15 cellular contexts compared by ENCODE assay signal in the genomic region with DNA sequence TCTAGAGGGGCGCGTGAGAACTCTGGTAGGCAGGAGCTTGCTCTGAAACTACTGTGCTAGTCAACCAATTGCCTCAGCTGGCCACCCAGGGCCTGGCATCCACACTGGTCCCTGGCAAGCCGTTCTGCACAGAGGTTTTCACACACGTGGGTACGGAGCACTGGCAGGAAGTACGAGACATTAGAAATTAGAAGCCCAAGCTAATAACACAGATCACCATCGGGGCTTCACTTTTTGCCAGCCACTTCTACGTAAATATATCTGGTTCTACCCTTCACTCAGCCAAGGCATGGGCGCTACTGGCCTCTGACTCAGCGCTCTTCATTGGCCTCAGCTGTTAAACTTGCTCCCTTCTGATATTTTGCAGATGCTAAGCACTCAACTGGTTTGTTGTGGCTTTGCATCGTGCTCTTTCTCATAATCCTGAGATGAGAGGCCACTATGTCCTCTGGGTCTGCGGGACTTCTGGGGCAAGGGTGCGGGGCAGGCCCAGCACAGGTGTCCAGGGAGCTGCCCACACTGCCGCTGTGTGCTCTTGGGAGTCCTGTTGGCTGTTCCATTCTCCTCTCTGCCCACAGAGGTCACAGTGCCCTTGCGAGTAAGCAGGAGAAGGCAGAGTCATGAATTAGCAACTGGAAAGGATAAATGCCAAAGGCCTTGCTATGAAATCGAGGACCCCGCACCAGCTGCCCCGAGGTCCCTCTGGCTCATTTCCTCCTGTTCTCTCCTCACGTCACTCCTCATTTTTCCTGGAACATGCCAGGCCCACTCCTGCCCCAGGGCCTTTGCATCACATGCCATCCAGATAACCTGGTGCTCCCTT. TPM values are rescaled to one million over a fixed set of nuclear protein-coding genes. Genes with fewer than 3 reads are reported as not detected.
DNase-seq lines count a peak whose midpoint lies in the region; ATAC-seq and TF ChIP-seq lines count a peak whose summit lies in the region.
"Had no signal": no experiment of that assay in that cellular context is flagged by ENCODE, and none has a peak within 500 bp of the region (broad histone marks: within the 10 kb centered on the region; RNA-seq: fewer than 3 reads in every experiment).

No MANE protein-coding gene starts in this region.

- TF ChIP-seq EP300 in sigmoid colon (IDR thresholded peaks at IDR 0.05): peak in 1 of 4 donors; percentile 30

- no peaks in the 10 kb centered on the region for H3K36me3 Mint-ChIP-seq in activated T-cell treated with anti-CD3 and anti-CD28 coated beads, Interleukin-2, amount 50 U/mL, for 24 hours (ENCODE audit: low read depth)
- H3K36me3 Mint-ChIP-seq: activated naive CD4-positive, alpha-beta T cell treated with anti-CD3 and anti-CD28 coated beads, Interleukin-2, amount 10 ng/mL, durations not matched to agents 7 days and 5 days had no signal

- no peaks in the 10 kb centered on the region for H3K27me3 Mint-ChIP-seq in activated T-cell treated with anti-CD3 and anti-CD28 coated beads, Interleukin-2, amount 50 U/mL, for 24 hours
- H3K27me3 Mint-ChIP-seq: activated CD4-positive, alpha-beta T cell treated with anti-CD3 and anti-CD28 coated beads for 36 hours had no signal

- TF ChIP-seq POLR2A in sigmoid colon (IDR thresholded peaks at IDR 0.05): no peak

- H3K9me3 Mint-ChIP-seq in activated T-cell treated with anti-CD3 and anti-CD28 coated beads, Interleukin-2, amount 50 U/mL, for 24 hours: no peaks in the 10 kb centered on the region
- H3K9me3 Mint-ChIP-seq: activated naive CD4-positive, alpha-beta T cell treated with anti-CD3 and anti-CD28 coated beads, Interleukin-2, amount 10 ng/mL, durations not matched to agents 7 days and 5 days had no signal

- intact Hi-C loops in sigmoid colon (cut with DNase I): no loop called here

- TF ChIP-seq CTCF in RWPE1 (conservative IDR thresholded peaks at IDR 0.05; ENCODE audit: low read depth) (no peak), fibroblast of lung (conservative IDR thresholded peaks at IDR 0.05 in 1 of 2, IDR thresholded peaks at IDR 0.05 in 1 of 2; ENCODE audit: low read depth in 1 of 2, low read length in 2 of 2) (no peak), sigmoid colon (IDR thresholded peaks at IDR 0.05) (no peak)

- ATAC-seq in GM21576 (IDR thresholded peaks at IDR 0.05; ENCODE audit: unreplicated experiment): no peak
- ATAC-seq: activated CD4-positive, alpha-beta T cell treated with anti-CD3 and anti-CD28 coated beads for 36 hours had no signal

- no peaks in the 10 kb centered on the region for H3K4me1 Mint-ChIP-seq in activated T-cell treated with anti-CD3 and anti-CD28 coated beads, Interleukin-2, amount 50 U/mL, for 24 hours (ENCODE audit: low read depth)
- H3K4me1 Mint-ChIP-seq: activated CD4-positive, alpha-beta T cell treated with anti-CD3 and anti-CD28 coated beads for 36 hours; activated naive CD4-positive, alpha-beta T cell treated with anti-CD3 and anti-CD28 coated beads, Interleukin-2, amount 10 ng/mL, durations not matched to agents 7 days and 5 days had no signal

- POLR2A ChIA-PET in RWPE1 (lab: Yijun Ruan, JAX; ENCODE audit: low non-redundant PET): interaction anchor here (0.6 to 1.6 kb wide), 4 partner anchors 35 to 92 kb away, joined by 3 to 7 read pairs (median 5); partner anchors contain the start of gene MAT2A

- H3K4me1 ChIP-seq in fibroblast of lung (ENCODE audit: control insufficient read depth, extremely low read depth, insufficient read depth, low read length): peaks cover 27% of the 10 kb centered on the region
- H3K4me1 ChIP-seq in sigmoid colon: peaks cover 0 to 23% (median 15%) of the 10 kb centered on the region in 4 donors

- peak overlapping the region; percentile 88 for H3K27ac ChIP-seq in RWPE1
- H3K27ac ChIP-seq in fibroblast of lung (ENCODE audit: insufficient read depth, low read length): peak overlapping the region; percentile 70
- H3K27ac ChIP-seq in sigmoid colon: peak overlapping the region in 3 of 4 donors; percentile 62 to 68 (median 63)
- H3K27ac ChIP-seq: spleen had no signal

- H3K4me3 ChIP-seq in fibroblast of lung (replicated peaks in 1 of 4; ENCODE audit: control extremely low read depth in 1 of 4, insufficient read depth in 1 of 4, low read depth in 3 of 4, low read length in 4 of 4) (no peak overlapping the region), sigmoid colon (no peak overlapping the region)
- H3K4me3 ChIP-seq: HAP-1, lung, spleen had no signal

- 84 to 88% methylated on average over 19 of the region's 19 CpGs for WGBS in sigmoid colon, 2 donors

- H3K4me2 ChIP-seq in fibroblast of lung (ENCODE audit: extremely low read depth, insufficient read depth, low read length): no peak overlapping the region

- peak; percentile 74 for DNase-seq in GM04504 (ENCODE audit: low read depth)
- DNase-seq in RWPE1 (ENCODE audit: low spot score): no peak
- DNase-seq in fibroblast of lung (ENCODE audit: low read depth in 2 of 2): peak; percentile 68 to 76
- no peak for DNase-seq in sigmoid colon
- no peak for DNase-seq in activated CD4-positive, alpha-beta T cell treated with anti-CD3 and anti-CD28 coated beads, Interleukin-2, amount 50 U/mL, for 4 hours
- no peak for DNase-seq in activated T-cell treated with anti-CD3 and anti-CD28 coated beads, Interleukin-2, amount 50 U/mL, for 24 hours
- DNase-seq in kidney glomerular epithelial cell (lab: John Stamatoyannopoulos, UW): no peak
- DNase-seq: activated CD4-positive, alpha-beta T cell treated with anti-CD3 and anti-CD28 coated beads for 36 hours; activated naive CD4-positive, alpha-beta T cell treated with anti-CD3 and anti-CD28 coated beads, Interleukin-2, amount 10 ng/mL, durations not matched to agents 7 days and 5 days; endodermal cell; NK-92 treated with Interleukin-12 subunit alpha and Interleukin-12 subunit beta, amount 100 ng/mL, for 24 hours had no signal

- H4K20me1 ChIP-seq in fibroblast of lung (ENCODE audit: control insufficient read depth, extremely low read depth, insufficient read depth, low read length): no peaks in the 10 kb centered on the region

- H3K9me3 ChIP-seq in fibroblast of lung (ENCODE audit: control insufficient read depth, insufficient read depth, low read depth, low read length): no peaks in the 10 kb centered on the region
- H3K9me3 ChIP-seq in sigmoid colon: no peaks in the 10 kb centered on the region
- H3K9me3 ChIP-seq: HAP-1, spleen had no signal

- H3K79me2 ChIP-seq in fibroblast of lung (ENCODE audit: control insufficient read depth, insufficient read depth, low read length): no peaks in the 10 kb centered on the region

- H3K27me3 ChIP-seq in fibroblast of lung (ENCODE audit: control insufficient read depth, insufficient read depth, low read length) (no peaks in the 10 kb centered on the region), sigmoid colon (no peaks in the 10 kb centered on the region)
- H3K27me3 ChIP-seq: spleen had no signal

- H3K9ac ChIP-seq in fibroblast of lung (ENCODE audit: insufficient read depth, low read length): no peak overlapping the region

- no peak overlapping the region for H2AFZ ChIP-seq in fibroblast of lung (ENCODE audit: low read length)

- no peaks in the 10 kb centered on the region for H3K36me3 ChIP-seq in fibroblast of lung (ENCODE audit: control insufficient read depth, insufficient read depth, low read length)
- H3K36me3 ChIP-seq in sigmoid colon: no peaks in the 10 kb centered on the region
- H3K36me3 ChIP-seq: HAP-1, spleen had no signal

- H3K27ac Mint-ChIP-seq in activated T-cell treated with anti-CD3 and anti-CD28 coated beads, Interleukin-2, amount 50 U/mL, for 24 hours: no peak overlapping the region
- H3K27ac Mint-ChIP-seq: activated CD4-positive, alpha-beta T cell treated with anti-CD3 and anti-CD28 coated beads for 36 hours; activated naive CD4-positive, alpha-beta T cell treated with anti-CD3 and anti-CD28 coated beads, Interleukin-2, amount 10 ng/mL, durations not matched to agents 7 days and 5 days; endodermal cell had no signal

- CTCF ChIA-PET in RWPE1 (lab: Yijun Ruan, JAX): interaction anchor here (0.8 to 1.6 kb wide), 3 partner anchors 34 to 84 kb away, joined by 3 to 4 read pairs (median 3); no protein-coding TSS in a partner anchor

- H3K4me3 Mint-ChIP-seq in activated T-cell treated with anti-CD3 and anti-CD28 coated beads, Interleukin-2, amount 50 U/mL, for 24 hours: no peak overlapping the region
- H3K4me3 Mint-ChIP-seq: activated CD4-positive, alpha-beta T cell treated with anti-CD3 and anti-CD28 coated beads for 36 hours; activated naive CD4-positive, alpha-beta T cell treated with anti-CD3 and anti-CD28 coated beads, Interleukin-2, amount 10 ng/mL, durations not matched to agents 7 days and 5 days; endodermal cell had no signal

RNA-seq across cellular contexts. Expression of gene MAT2A, which starts 35.1 kb away (rescaled TPM):
- total RNA-seq in fibroblast of lung (176 and 270 TPM in 2 replicates), sigmoid colon (100 to 1,000 TPM; 139 to 249 (median 151) TPM)
- polyA plus RNA-seq in fibroblast of lung (334 and 369 TPM in 2 replicates), sigmoid colon (10 to 100 TPM; 52.3 to 93.1 (median 61.0) TPM)
- 142 and 192 TPM in 2 replicates for polyA plus RNA-seq in fibroblast of lung (2012)
- polyA minus RNA-seq in fibroblast of lung (ENCODE audit: low replicate concordance): 72.4 and 92.4 TPM in 2 replicates

RNA-seq across cellular contexts. Expression of gene GGCX, which starts 57.5 kb away (rescaled TPM):
- total RNA-seq in fibroblast of lung (28.8 and 46.1 TPM in 2 replicates), sigmoid colon (10 to 100 TPM; 14.9 to 25.3 (median 24.7) TPM)
- polyA plus RNA-seq in fibroblast of lung (34.4 and 48.8 TPM in 2 replicates), sigmoid colon (10 to 100 TPM in 2 of 3 donors, 1 to 10 TPM in 1; 3.6 to 22.8 (median 11.1) TPM)
- polyA plus RNA-seq in fibroblast of lung (2012): 35.1 and 47.5 TPM in 2 replicates
- polyA minus RNA-seq in fibroblast of lung (ENCODE audit: low replicate concordance): 90.0 and 137 TPM in 2 replicates

Comparison
In these comparisons a context has a peak if more than half of its experiments do, and no peak if none do; other contexts are left out.
1. DNase-seq: peak in GM04504 (single experiment) and fibroblast of lung (2 of 2); none in RWPE1 (single experiment), sigmoid colon (single experiment), activated CD4-positive, alpha-beta T cell treated with anti-CD3 and anti-CD28 coated beads, Interleukin-2, amount 50 U/mL, for 4 hours (0 of 2), activated T-cell treated with anti-CD3 and anti-CD28 coated beads, Interleukin-2, amount 50 U/mL, for 24 hours (single experiment) and kidney glomerular epithelial cell (single experiment).
2. Peak in every context shown above with its lines, with median percentiles within 50 percentile points of each other: H3K27ac ChIP-seq.